16 cellular contexts compared by ENCODE assay signal in the genomic region with DNA sequence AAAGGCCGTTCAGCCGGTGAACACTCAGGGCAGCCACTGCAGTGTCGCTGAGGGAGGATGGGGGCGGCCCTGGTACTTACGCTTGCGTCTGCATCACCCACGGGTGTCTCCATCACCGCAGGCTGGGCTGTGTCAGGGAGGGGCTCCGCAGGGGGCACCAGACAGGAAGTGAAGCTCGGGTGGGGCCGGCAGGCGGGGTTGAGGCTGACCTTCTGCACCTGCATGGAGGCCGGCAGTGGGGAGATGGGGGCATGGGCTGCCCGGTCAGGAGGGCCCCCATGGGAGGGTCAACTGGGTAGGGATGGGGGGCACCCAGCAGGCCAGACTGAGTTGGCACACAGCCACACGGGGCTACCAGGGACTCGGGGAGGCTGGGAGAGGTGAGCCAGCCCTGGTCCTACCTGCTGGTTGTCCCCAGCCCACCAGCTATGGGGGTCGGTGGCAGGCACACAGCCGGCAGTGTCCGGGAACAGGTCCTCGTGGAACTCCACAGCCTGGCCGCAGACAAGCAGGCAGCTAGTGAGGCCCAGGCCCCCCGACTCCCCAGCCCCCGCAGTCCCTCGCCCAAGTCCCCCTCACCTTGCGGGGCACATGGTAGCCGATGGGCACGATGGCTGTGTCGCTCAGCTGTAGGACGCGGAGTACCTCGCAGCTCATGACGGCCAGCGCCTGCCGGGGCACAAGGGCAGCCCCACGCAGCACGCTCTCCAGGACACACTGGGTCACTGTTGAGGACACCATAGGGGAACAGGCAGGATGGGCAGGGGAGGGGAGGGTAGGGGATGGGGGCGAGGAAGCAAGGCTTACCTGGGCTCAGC. TPM values are rescaled to one million over a fixed set of nuclear protein-coding genes. Genes with fewer than 3 reads are reported as not detected.
"Had no signal": no experiment of that assay in that cellular context is flagged by ENCODE, and none has a peak within 500 bp of the region (broad histone marks: within the 10 kb centered on the region; RNA-seq: fewer than 3 reads in every experiment).

No MANE protein-coding gene starts in this region.

- H3K27me3 ChIP-seq: cardiac muscle cell, heart right ventricle, tibial nerve, uterus had no signal

- H3K9me3 ChIP-seq: heart right ventricle, tibial nerve, uterus had no signal

- H3K36me3 ChIP-seq: cardiac muscle cell, uterus had no signal

- H3K27ac ChIP-seq: cardiac muscle cell, heart right ventricle, tibial nerve, uterus had no signal

- ATAC-seq: activated CD8-positive, alpha-beta memory T cell treated with anti-CD3 and anti-CD28 coated beads, Interleukin-2, amount 10 ng/mL, durations not matched to agents 7 days and 5 days; activated naive CD4-positive, alpha-beta T cell treated with anti-CD3 and anti-CD28 coated beads, Interleukin-2, amount 50 U/mL, for 72 hours; heart right ventricle had no signal

- DNase-seq: activated CD4-positive, alpha-beta T cell treated with anti-CD3 and anti-CD28 coated beads, Interleukin-2, amount 50 U/mL, for 48 hours; activated CD8-positive, alpha-beta memory T cell treated with anti-CD3 and anti-CD28 coated beads, Interleukin-2, amount 10 ng/mL, durations not matched to agents 7 days and 5 days; activated gamma-delta T cell; activated T-cell treated with anti-CD3 and anti-CD28 coated beads, Interleukin-2, amount 50 U/mL, for 48 hours; endodermal cell; heart right ventricle; stimulated activated CD4-positive, alpha-beta T cell treated with anti-CD3 and anti-CD28 coated beads, Interleukin-15, amount 100 ng/mL, for 24 hours; stimulated activated CD4-positive, alpha-beta T cell treated with anti-CD3 and anti-CD28 coated beads, Interleukin-4, amount 100 ng/mL, for 1 hour; stimulated activated naive CD4-positive, alpha-beta T cell treated with Interleukin-2 at 50 U/mL for 16 hours; substantia nigra; T1000; uterus had no signal

- H3K36me3 Mint-ChIP-seq: activated naive CD4-positive, alpha-beta T cell treated with anti-CD3 and anti-CD28 coated beads, Interleukin-2, amount 50 U/mL, for 72 hours had no signal

- H3K27ac Mint-ChIP-seq: activated CD8-positive, alpha-beta memory T cell treated with anti-CD3 and anti-CD28 coated beads, Interleukin-2, amount 10 ng/mL, durations not matched to agents 7 days and 5 days; activated naive CD4-positive, alpha-beta T cell treated with anti-CD3 and anti-CD28 coated beads, Interleukin-2, amount 50 U/mL, for 72 hours; endodermal cell had no signal

- H3K4me3 ChIP-seq: cardiac muscle cell, heart right ventricle, lung, tibial nerve, uterus had no signal

- H3K27me3 Mint-ChIP-seq: activated CD8-positive, alpha-beta memory T cell treated with anti-CD3 and anti-CD28 coated beads, Interleukin-2, amount 10 ng/mL, durations not matched to agents 7 days and 5 days had no signal

- H3K9me3 Mint-ChIP-seq: activated naive CD4-positive, alpha-beta T cell treated with anti-CD3 and anti-CD28 coated beads, Interleukin-2, amount 50 U/mL, for 72 hours; endodermal cell had no signal

- H3K4me1 Mint-ChIP-seq: activated CD8-positive, alpha-beta memory T cell treated with anti-CD3 and anti-CD28 coated beads, Interleukin-2, amount 10 ng/mL, durations not matched to agents 7 days and 5 days; endodermal cell had no signal

- H3K4me3 Mint-ChIP-seq: activated CD8-positive, alpha-beta memory T cell treated with anti-CD3 and anti-CD28 coated beads, Interleukin-2, amount 10 ng/mL, durations not matched to agents 7 days and 5 days; endodermal cell had no signal

- H3K4me1 ChIP-seq: uterus had no signal

RNA-seq across cellular contexts. Expression of a gene that starts 7.2 kb away (rescaled TPM):
- total RNA-seq: activated CD8-positive, alpha-beta memory T cell treated with anti-CD3 and anti-CD28 coated beads, Interleukin-2, amount 10 ng/mL, durations not matched to agents 7 days and 5 days; activated naive CD4-positive, alpha-beta T cell treated with anti-CD3 and anti-CD28 coated beads, Interleukin-2, amount 50 U/mL, for 72 hours had no signal
